In the genomic region with DNA sequence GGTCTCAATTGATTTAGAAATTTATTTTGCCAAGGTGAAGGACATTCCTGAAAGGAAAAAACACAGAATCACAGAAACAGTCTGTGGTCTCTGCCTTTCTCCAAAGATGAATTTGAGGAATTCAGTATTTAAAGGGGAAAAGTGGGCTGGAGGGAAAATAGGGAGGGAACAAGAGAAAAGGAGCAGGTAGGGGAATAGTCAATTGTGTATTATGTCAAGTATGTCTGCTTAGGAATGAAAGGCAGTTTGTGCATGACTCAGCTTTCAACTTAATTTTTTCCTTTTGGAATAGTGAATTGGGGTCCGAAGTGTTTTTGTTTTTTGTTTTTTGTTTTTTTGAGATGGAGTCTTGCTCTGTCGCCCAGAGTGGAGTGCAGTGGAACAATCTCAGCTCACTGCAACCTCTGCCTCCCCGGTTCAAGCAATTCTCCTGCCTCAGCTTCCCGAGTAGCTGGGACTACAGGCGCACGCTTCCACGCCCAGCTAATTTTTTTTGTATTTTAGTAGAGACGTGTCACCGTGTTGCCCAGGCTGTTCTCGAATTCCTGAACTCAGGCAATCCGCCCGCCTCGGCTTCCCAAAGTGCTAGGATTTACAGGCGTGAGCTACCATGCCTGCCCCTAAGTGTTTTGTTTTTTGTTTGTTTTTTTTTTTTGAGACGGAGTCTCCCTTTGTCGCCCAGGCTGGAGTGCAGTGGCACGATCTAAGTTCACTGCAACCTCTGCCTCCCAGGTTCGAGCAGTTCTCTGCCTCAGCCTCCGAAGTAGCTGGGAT, we compare ENCODE assay signal across 10 cellular contexts.
DNase-seq lines count a peak whose midpoint lies in the region; TF ChIP-seq lines count a peak whose summit lies in the region.
"Had no signal": no experiment of that assay in that cellular context is flagged by ENCODE, and none has a peak within 500 bp of the region (broad histone marks: within the 10 kb centered on the region; RNA-seq: fewer than 3 reads in every experiment).

No MANE protein-coding gene starts in this region.

- peak overlapping the region; percentile 98 for H3K4me3 Mint-ChIP-seq in neural progenitor cell

- no peaks in the 10 kb centered on the region for H3K9me3 Mint-ChIP-seq in neural progenitor cell

- H3K4me1 Mint-ChIP-seq in neural progenitor cell, result peaks cover 24% of the 10 kb centered on the region

- H3K4me3 ChIP-seq in DOHH2 (ENCODE audit: low read length) (peak overlapping the region; percentile 79), Karpas-422 (ENCODE audit: low read length) (peak overlapping the region; percentile 88; the same call in 1 of the 2 replicates), neural progenitor cell (peak overlapping the region; percentile 80), BE2C (ENCODE audit: low read depth, low read length) (no peak overlapping the region)

- H4K20me1 ChIP-seq in DOHH2 (ENCODE audit: control insufficient read depth, insufficient read depth, low read depth, low read length) (peaks cover 5% of the 10 kb centered on the region; the same call in 1 of the 2 replicates), Karpas-422 (ENCODE audit: insufficient read depth, low read depth, low read length) (no peaks in the 10 kb centered on the region), neural progenitor cell (ENCODE audit: low read depth) (peaks cover 20% of the 10 kb centered on the region)

- peaks cover 21% of the 10 kb centered on the region for H3K4me1 ChIP-seq in DOHH2 (ENCODE audit: control insufficient read depth, low read length)
- H3K4me1 ChIP-seq in Karpas-422 (ENCODE audit: low read length), result peaks cover 19% of the 10 kb centered on the region
- peaks cover 9% of the 10 kb centered on the region for H3K4me1 ChIP-seq in neural progenitor cell
- H3K4me1 ChIP-seq in BE2C, result no peaks in the 10 kb centered on the region

- H3K79me2 ChIP-seq in DOHH2 (ENCODE audit: control insufficient read depth, low read length), result peaks cover 31% of the 10 kb centered on the region
- H3K79me2 ChIP-seq in Karpas-422 (ENCODE audit: low read length), result peaks cover 33% of the 10 kb centered on the region
- H3K79me2 ChIP-seq in neural progenitor cell (ENCODE audit: low read depth), result peaks cover 36% of the 10 kb centered on the region

- H3K27ac ChIP-seq in DOHH2 (ENCODE audit: low read depth, low read length) (no peak overlapping the region), Karpas-422 (ENCODE audit: low read length) (no peak overlapping the region), neural progenitor cell (no peak overlapping the region)

- H3K4me2 ChIP-seq in DOHH2 (ENCODE audit: low read length) (peak overlapping the region; percentile 69), Karpas-422 (ENCODE audit: low read depth, low read length, poor library complexity, severe bottlenecking) (peak overlapping the region; percentile 74), neural progenitor cell (peak overlapping the region; percentile 66)

- H3K27me3 ChIP-seq in DOHH2 (ENCODE audit: control insufficient read depth, low read length) (no peaks in the 10 kb centered on the region), Karpas-422 (ENCODE audit: low read length) (no peaks in the 10 kb centered on the region), neural progenitor cell (no peaks in the 10 kb centered on the region), BE2C (no peaks in the 10 kb centered on the region)
- H3K27me3 ChIP-seq: ascending aorta had no signal

- H3K36me3 ChIP-seq in DOHH2 (ENCODE audit: control insufficient read depth, low read length) (peaks cover 5% of the 10 kb centered on the region; the same call in 1 of the 2 replicates), Karpas-422 (ENCODE audit: insufficient read depth, low read length) (no peaks in the 10 kb centered on the region), neural progenitor cell (no peaks in the 10 kb centered on the region), BE2C (no peaks in the 10 kb centered on the region)
- H3K36me3 ChIP-seq: ascending aorta had no signal

- no peaks in the 10 kb centered on the region for H3K36me3 Mint-ChIP-seq in neural progenitor cell

- H3K9ac ChIP-seq in Karpas-422 (ENCODE audit: low read length) (peak overlapping the region; percentile 95), neural progenitor cell (no peak overlapping the region)

- H3K27ac Mint-ChIP-seq in neural progenitor cell, result no peak overlapping the region

- no peaks in the 10 kb centered on the region for H3K9me2 ChIP-seq in DOHH2 (replicated peaks; ENCODE audit: control insufficient read depth, low read length)
- H3K9me2 ChIP-seq in Karpas-422 (replicated peaks; ENCODE audit: insufficient read depth, low read length), result no peaks in the 10 kb centered on the region

- no peak for TF ChIP-seq CTCF in DOHH2 (IDR thresholded peaks at IDR 0.05; ENCODE audit: low read depth, low read length, poor library complexity, severe bottlenecking)
- TF ChIP-seq CTCF in neural progenitor cell (IDR thresholded peaks at IDR 0.05), result no peak
- no peak for TF ChIP-seq CTCF in BE2C (IDR thresholded peaks at IDR 0.05; ENCODE audit: low read depth, low read length)

- no peaks in the 10 kb centered on the region for H3K9me3 ChIP-seq in DOHH2 (ENCODE audit: control insufficient read depth, insufficient read depth, low read length)
- no peaks in the 10 kb centered on the region for H3K9me3 ChIP-seq in Karpas-422 (ENCODE audit: low read length)
- H3K9me3 ChIP-seq in neural progenitor cell (ENCODE audit: low read depth), result no peaks in the 10 kb centered on the region
- H3K9me3 ChIP-seq in BE2C, result no peaks in the 10 kb centered on the region
- H3K9me3 ChIP-seq: ascending aorta had no signal

- H2AFZ ChIP-seq in Karpas-422 (ENCODE audit: low read length) (no peak overlapping the region), neural progenitor cell (replicated peaks) (no peak overlapping the region)

- H3K27me3 Mint-ChIP-seq in neural progenitor cell (ENCODE audit: insufficient read depth, low read depth), result peaks cover 4% of the 10 kb centered on the region

- DNase-seq in Karpas-422 (peak; percentile 16), astrocyte of the hippocampus (ENCODE audit: low read depth, low spot score) (peak; percentile 44), neural progenitor cell (ENCODE audit: low spot score) (no peak), iPS-NIHi7 (ENCODE audit: extremely low spot score) (no peak), BE2C (no peak), NK-92 (lab: John Stamatoyannopoulos, UW; ENCODE audit: unreplicated experiment) (no peak), NCI-H1694 treated with DMSO at 0.1 percent for 48 hours (lab: John Stamatoyannopoulos, UW) (no peak)
- DNase-seq: NCI-H1092 had no signal

- H3F3A ChIP-seq in DOHH2 (ENCODE audit: control insufficient read depth, insufficient read depth), result peaks cover 6% of the 10 kb centered on the region; the same call in 1 of the 2 replicates
- H3F3A ChIP-seq in neural progenitor cell (ENCODE audit: low read depth), result peaks cover 34% of the 10 kb centered on the region

Comparison
In these comparisons a context has a peak if more than half of its experiments do, and no peak if none do; other contexts are left out.
1. DNase-seq: peak in Karpas-422 (single experiment) and astrocyte of the hippocampus (single experiment); none in neural progenitor cell (single experiment), iPS-NIHi7 (single experiment), BE2C (single experiment), NK-92 (single experiment) and NCI-H1694 treated with DMSO at 0.1 percent for 48 hours (single experiment).
2. Peak in every context shown above with its lines, with median percentiles within 50 percentile points of each other: H3K4me2 ChIP-seq.